Comparison of ENCODE assay signal across 1 cellular context in the genomic region with DNA sequence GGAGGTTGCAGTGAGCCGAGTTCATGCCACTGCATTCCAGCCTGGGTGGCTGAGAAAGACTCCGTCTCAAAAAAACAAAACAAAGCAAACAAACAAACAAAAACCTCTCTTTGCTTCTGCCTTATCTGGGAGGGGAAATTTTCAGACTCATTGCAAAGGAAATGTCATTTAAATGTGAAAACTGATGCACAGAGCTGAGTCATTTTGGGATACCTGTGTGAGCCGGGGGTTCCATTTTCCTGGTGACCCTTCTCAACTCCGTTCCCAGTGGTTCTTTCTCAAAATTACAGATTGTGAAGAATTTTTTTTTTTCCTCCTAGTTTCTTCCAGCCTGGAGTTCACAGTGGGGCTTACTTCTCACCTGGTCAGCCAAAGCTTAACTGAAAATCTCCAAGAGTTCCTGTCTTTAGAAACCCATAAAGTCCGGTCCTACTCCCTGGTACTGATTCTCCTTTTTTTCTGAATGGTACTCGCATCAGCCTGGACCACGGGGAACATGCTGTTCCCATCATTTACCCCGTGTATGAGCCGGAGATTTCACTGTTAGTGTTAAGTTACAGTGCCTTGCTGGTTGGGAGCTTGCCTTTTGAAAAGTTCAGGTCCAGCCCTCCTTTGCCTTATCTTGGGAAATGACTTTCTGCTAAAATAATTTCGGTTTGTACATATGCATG.
TF ChIP-seq lines count a peak whose summit lies in the region.

No MANE protein-coding gene starts in this region.

TF ChIP-seq in GM12878, 131 proteins besides CTCF, POLR2A, EP300 and RAD21:
- TF ChIP-seq JUNB (IDR thresholded peaks at IDR 0.05) = peak; percentile 77
- TF ChIP-seq BHLHE40 (IDR thresholded peaks at IDR 0.05; ENCODE audit: borderline replicate concordance in 1 of 2, low read depth in 2 of 2, low read length in 1 of 2) = no peak
- TF ChIP-seq IKZF2 (IDR thresholded peaks at IDR 0.05) = 0 out of 4 replicates have a peak, but pooled peaks of 1 of the 2 experiments have one; percentile 16
- no peak for TF ChIP-seq PAX8 (IDR thresholded peaks at IDR 0.05)
- TF ChIP-seq FOXM1 (IDR thresholded peaks at IDR 0.05; ENCODE audit: low read depth, low read length) = peak; percentile 19; the same call in 1 of the 2 replicates
- TF ChIP-seq ATF7 (IDR thresholded peaks at IDR 0.05; ENCODE audit: low read depth) = no peak
- TF ChIP-seq SRF (IDR thresholded peaks at IDR 0.05; ENCODE audit: low read depth in 2 of 2, low read length in 2 of 2) = no peak
- TF ChIP-seq, protein P1, sequence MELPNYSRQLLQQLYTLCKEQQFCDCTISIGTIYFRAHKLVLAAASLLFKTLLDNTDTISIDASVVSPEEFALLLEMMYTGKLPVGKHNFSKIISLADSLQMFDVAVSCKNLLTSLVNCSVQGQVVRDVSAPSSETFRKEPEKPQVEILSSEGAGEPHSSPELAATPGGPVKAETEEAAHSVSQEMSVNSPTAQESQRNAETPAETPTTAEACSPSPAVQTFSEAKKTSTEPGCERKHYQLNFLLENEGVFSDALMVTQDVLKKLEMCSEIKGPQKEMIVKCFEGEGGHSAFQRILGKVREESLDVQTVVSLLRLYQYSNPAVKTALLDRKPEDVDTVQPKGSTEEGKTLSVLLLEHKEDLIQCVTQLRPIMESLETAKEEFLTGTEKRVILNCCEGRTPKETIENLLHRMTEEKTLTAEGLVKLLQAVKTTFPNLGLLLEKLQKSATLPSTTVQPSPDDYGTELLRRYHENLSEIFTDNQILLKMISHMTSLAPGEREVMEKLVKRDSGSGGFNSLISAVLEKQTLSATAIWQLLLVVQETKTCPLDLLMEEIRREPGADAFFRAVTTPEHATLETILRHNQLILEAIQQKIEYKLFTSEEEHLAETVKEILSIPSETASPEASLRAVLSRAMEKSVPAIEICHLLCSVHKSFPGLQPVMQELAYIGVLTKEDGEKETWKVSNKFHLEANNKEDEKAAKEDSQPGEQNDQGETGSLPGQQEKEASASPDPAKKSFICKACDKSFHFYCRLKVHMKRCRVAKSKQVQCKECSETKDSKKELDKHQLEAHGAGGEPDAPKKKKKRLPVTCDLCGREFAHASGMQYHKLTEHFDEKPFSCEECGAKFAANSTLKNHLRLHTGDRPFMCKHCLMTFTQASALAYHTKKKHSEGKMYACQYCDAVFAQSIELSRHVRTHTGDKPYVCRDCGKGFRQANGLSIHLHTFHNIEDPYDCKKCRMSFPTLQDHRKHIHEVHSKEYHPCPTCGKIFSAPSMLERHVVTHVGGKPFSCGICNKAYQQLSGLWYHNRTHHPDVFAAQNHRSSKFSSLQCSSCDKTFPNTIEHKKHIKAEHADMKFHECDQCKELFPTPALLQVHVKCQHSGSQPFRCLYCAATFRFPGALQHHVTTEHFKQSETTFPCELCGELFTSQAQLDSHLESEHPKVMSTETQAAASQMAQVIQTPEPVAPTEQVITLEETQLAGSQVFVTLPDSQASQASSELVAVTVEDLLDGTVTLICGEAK (IDR thresholded peaks at IDR 0.05; ENCODE audit: borderline replicate concordance) = no peak
- no peak for TF ChIP-seq NR2C2 (IDR thresholded peaks at IDR 0.05; ENCODE audit: borderline replicate concordance, control insufficient read depth, insufficient read length, low read depth)
- TF ChIP-seq EGR1 (IDR thresholded peaks at IDR 0.05; ENCODE audit: borderline replicate concordance in 1 of 2, low read depth in 2 of 2, low read length in 2 of 2) = no peak
- no peak for TF ChIP-seq SIX5 (IDR thresholded peaks at IDR 0.05; ENCODE audit: low read depth, low read length, severe bottlenecking)
- TF ChIP-seq, protein P2, sequence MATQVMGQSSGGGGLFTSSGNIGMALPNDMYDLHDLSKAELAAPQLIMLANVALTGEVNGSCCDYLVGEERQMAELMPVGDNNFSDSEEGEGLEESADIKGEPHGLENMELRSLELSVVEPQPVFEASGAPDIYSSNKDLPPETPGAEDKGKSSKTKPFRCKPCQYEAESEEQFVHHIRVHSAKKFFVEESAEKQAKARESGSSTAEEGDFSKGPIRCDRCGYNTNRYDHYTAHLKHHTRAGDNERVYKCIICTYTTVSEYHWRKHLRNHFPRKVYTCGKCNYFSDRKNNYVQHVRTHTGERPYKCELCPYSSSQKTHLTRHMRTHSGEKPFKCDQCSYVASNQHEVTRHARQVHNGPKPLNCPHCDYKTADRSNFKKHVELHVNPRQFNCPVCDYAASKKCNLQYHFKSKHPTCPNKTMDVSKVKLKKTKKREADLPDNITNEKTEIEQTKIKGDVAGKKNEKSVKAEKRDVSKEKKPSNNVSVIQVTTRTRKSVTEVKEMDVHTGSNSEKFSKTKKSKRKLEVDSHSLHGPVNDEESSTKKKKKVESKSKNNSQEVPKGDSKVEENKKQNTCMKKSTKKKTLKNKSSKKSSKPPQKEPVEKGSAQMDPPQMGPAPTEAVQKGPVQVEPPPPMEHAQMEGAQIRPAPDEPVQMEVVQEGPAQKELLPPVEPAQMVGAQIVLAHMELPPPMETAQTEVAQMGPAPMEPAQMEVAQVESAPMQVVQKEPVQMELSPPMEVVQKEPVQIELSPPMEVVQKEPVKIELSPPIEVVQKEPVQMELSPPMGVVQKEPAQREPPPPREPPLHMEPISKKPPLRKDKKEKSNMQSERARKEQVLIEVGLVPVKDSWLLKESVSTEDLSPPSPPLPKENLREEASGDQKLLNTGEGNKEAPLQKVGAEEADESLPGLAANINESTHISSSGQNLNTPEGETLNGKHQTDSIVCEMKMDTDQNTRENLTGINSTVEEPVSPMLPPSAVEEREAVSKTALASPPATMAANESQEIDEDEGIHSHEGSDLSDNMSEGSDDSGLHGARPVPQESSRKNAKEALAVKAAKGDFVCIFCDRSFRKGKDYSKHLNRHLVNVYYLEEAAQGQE (IDR thresholded peaks at IDR 0.05; ENCODE audit: low read depth, low read length) = no peak
- peak; percentile 45; the same call in 1 of the 2 replicates for TF ChIP-seq IRF4 (IDR thresholded peaks at IDR 0.05; ENCODE audit: low read depth, low read length)
- TF ChIP-seq RUNX3 (IDR thresholded peaks at IDR 0.05; ENCODE audit: low read length) = peak; percentile 30; the same call in 1 of the 2 replicates
- TF ChIP-seq, protein P3, sequence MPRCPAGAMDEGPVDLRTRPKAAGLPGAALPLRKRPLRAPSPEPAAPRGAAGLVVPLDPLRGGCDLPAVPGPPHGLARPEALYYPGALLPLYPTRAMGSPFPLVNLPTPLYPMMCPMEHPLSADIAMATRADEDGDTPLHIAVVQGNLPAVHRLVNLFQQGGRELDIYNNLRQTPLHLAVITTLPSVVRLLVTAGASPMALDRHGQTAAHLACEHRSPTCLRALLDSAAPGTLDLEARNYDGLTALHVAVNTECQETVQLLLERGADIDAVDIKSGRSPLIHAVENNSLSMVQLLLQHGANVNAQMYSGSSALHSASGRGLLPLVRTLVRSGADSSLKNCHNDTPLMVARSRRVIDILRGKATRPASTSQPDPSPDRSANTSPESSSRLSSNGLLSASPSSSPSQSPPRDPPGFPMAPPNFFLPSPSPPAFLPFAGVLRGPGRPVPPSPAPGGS (IDR thresholded peaks at IDR 0.05; ENCODE audit: borderline replicate concordance, insufficient read depth, low read depth, low read length, poor library complexity, severe bottlenecking) = peak; percentile 9
- TF ChIP-seq ETV6 (conservative IDR thresholded peaks at IDR 0.05 in 1 of 2, IDR thresholded peaks at IDR 0.05 in 1 of 2; ENCODE audit: borderline replicate concordance in 1 of 2, low read depth in 1 of 2) = peak in 1 of 2 experiments; percentile 26; a peak in 1 of 4 replicates
- TF ChIP-seq BCL11A (IDR thresholded peaks at IDR 0.05; ENCODE audit: low read depth, low read length) = 0 out of 2 replicates have a peak, but pooled peaks have one; percentile 9
- TF ChIP-seq EED (IDR thresholded peaks at IDR 0.05; ENCODE audit: low read depth) = 0 out of 2 replicates have a peak, but pooled peaks have one; percentile 47
- 0 out of 2 replicates have a peak, but pooled peaks have one; percentile 20 for TF ChIP-seq CREM (IDR thresholded peaks at IDR 0.05; ENCODE audit: low read depth)
- peak; percentile 51; the same call in 1 of the 2 replicates for TF ChIP-seq NFIC (IDR thresholded peaks at IDR 0.05; ENCODE audit: low read depth, low read length)
